In the genomic region with DNA sequence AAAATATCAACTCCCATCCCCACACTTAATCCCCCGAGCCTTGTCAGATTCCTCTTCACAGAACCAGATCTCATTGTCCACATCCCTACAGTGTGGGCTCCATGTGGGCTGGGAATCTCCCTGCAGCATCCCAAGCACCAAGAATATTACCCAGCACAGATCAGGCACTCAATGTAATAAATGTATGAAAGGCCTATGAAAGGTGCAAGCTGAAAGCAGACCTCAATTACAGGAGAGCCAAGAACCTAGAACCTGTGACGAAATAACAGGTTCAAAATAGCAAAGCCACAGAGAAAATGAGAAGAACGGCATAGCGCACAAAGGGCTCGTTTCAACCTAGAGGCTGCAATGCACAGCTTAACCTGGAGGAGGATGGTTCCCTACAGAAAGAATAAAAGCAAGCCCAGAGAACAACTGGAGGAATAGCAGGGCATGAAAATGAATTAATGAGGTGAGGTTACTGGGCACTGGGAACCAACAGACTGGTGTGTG, we compare ENCODE assay signal across 1 cellular context.
TF ChIP-seq lines count a peak whose summit lies in the region.

No MANE protein-coding gene starts in this region.

TF ChIP-seq in H1, 55 proteins besides CTCF, POLR2A, EP300 and RAD21:
- TF ChIP-seq FOSL1 (IDR thresholded peaks at IDR 0.05; ENCODE audit: insufficient read depth, low read depth, low read length) (no peak), TAF7 (optimal IDR thresholded peaks at IDR 0.05; ENCODE audit: borderline replicate concordance, low read depth, low read length) (no peak), GABPA (IDR thresholded peaks at IDR 0.05; ENCODE audit: borderline replicate concordance, insufficient read depth, low read length) (no peak), E2F6 (IDR thresholded peaks at IDR 0.05) (no peak), CHD1 (IDR thresholded peaks at IDR 0.05; ENCODE audit: low read depth, low read length) (no peak), SP1 (IDR thresholded peaks at IDR 0.05; ENCODE audit: low read depth, low read length) (no peak), TAF1 (IDR thresholded peaks at IDR 0.05; ENCODE audit: low read depth, low read length) (no peak), NANOG (IDR thresholded peaks at IDR 0.05; ENCODE audit: insufficient read depth, low read depth, low read length, poor library complexity, severe bottlenecking) (no peak), MAFK (IDR thresholded peaks at IDR 0.05; ENCODE audit: low read depth, low read length) (no peak), SP4 (IDR thresholded peaks at IDR 0.05; ENCODE audit: low read length) (no peak), RNF2 (IDR thresholded peaks at IDR 0.05; ENCODE audit: borderline replicate concordance, low read depth, low read length, missing control alignments, poor library complexity, severe bottlenecking) (no peak), POLR2AphosphoS5 (IDR thresholded peaks at IDR 0.05; ENCODE audit: low read depth, low read length) (no peak), SIX5 (IDR thresholded peaks at IDR 0.05; ENCODE audit: low read depth, low read length) (no peak), SRF (IDR thresholded peaks at IDR 0.05; ENCODE audit: low read depth, low read length) (no peak)
TF ChIP-seq in H1: peak in this region for 0.
